1 cellular context compared by ENCODE assay signal in genomic region chr1:161398900-161399256, GRCh38.
TF ChIP-seq lines count a peak whose summit lies in the region.

No MANE protein-coding gene starts in this region.

TF ChIP-seq in WTC11, 78 proteins besides CTCF, POLR2A, EP300 and RAD21 (continued from another document):
- TF ChIP-seq AFF4 (CRISPR knock-in tag; IDR thresholded peaks at IDR 0.05; ENCODE audit: borderline replicate concordance) (no peak), JAZF1 (CRISPR knock-in tag; IDR thresholded peaks at IDR 0.05) (no peak), CREB1 (CRISPR knock-in tag; IDR thresholded peaks at IDR 0.05) (no peak), HMGA2 (CRISPR knock-in tag; IDR thresholded peaks at IDR 0.05) (no peak), OVOL2 (CRISPR knock-in tag; IDR thresholded peaks at IDR 0.05; ENCODE audit: borderline replicate concordance) (no peak), MYBL2 (CRISPR knock-in tag; IDR thresholded peaks at IDR 0.05) (no peak; the same call in 1 of the 2 replicates), IRF1 (CRISPR knock-in tag; IDR thresholded peaks at IDR 0.05) (no peak), RELA (CRISPR knock-in tag; IDR thresholded peaks at IDR 0.05; ENCODE audit: borderline replicate concordance) (no peak), KAT7 (CRISPR knock-in tag; IDR thresholded peaks at IDR 0.05; ENCODE audit: borderline replicate concordance) (no peak), NFATC4 (CRISPR knock-in tag; IDR thresholded peaks at IDR 0.05) (no peak), TCF7 (CRISPR knock-in tag; IDR thresholded peaks at IDR 0.05; ENCODE audit: low read depth) (no peak), ZBTB21 (CRISPR knock-in tag; IDR thresholded peaks at IDR 0.05; ENCODE audit: borderline replicate concordance) (no peak), ATF2 (CRISPR knock-in tag; IDR thresholded peaks at IDR 0.05; ENCODE audit: borderline replicate concordance, low read depth) (no peak), ZNF425 (CRISPR knock-in tag; conservative IDR thresholded peaks at IDR 0.05) (no peak)
